ENCODE assay signal across 10 cellular contexts in genomic region chr3:142209655-142210054, GRCh38. TPM values are rescaled to one million over a fixed set of nuclear protein-coding genes. Genes with fewer than 3 reads are reported as not detected.
DNase-seq lines count a peak whose midpoint lies in the region; ATAC-seq and TF ChIP-seq lines count a peak whose summit lies in the region.
"Had no signal": no experiment of that assay in that cellular context is flagged by ENCODE, and none has a peak within 500 bp of the region (broad histone marks: within the 10 kb centered on the region; RNA-seq: fewer than 3 reads in every experiment).

No MANE protein-coding gene starts in this region.

- peaks cover 0 to 4% (median 0%) of the 10 kb centered on the region in 3 donors for H3K27me3 Mint-ChIP-seq in immature natural killer cell (ENCODE audit: low read depth in 3 of 3)
- H3K27me3 Mint-ChIP-seq in nephron progenitor cell (ENCODE audit: low read depth, poor library complexity): no peaks in the 10 kb centered on the region
- H3K27me3 Mint-ChIP-seq: memory B cell had no signal

- peak overlapping the region; percentile 24 for H3K9ac ChIP-seq in smooth muscle cell (ENCODE audit: low read depth)

- H3K27ac Mint-ChIP-seq in immature natural killer cell: peak overlapping the region; percentile 55 to 92 (median 76)
- H3K27ac Mint-ChIP-seq in nephron progenitor cell: no peak overlapping the region
- H3K27ac Mint-ChIP-seq: memory B cell had no signal

- peaks cover 50 to 72% of the 10 kb centered on the region in 2 donors for H3K4me1 Mint-ChIP-seq in immature natural killer cell
- H3K4me1 Mint-ChIP-seq in nephron progenitor cell: peaks cover 13% of the 10 kb centered on the region

- H3K9me3 ChIP-seq in smooth muscle cell (replicated peaks; ENCODE audit: low read depth): no peaks in the 10 kb centered on the region

- 23% methylated on average over 3 of the region's 3 CpGs for WGBS in smooth muscle cell (ENCODE audit: low lambda C conversion rate)

- no peak for ATAC-seq in HG02642 (IDR thresholded peaks at IDR 0.05; ENCODE audit: poor library complexity, unreplicated experiment)
- ATAC-seq in GM21619 (IDR thresholded peaks at IDR 0.05; ENCODE audit: unreplicated experiment): no peak

- H3K4me3 ChIP-seq in brain microvascular endothelial cell (ENCODE audit: low read depth, low read length) (no peak overlapping the region), smooth muscle cell (no peak overlapping the region)

- peak overlapping the region; percentile 58 for H3K4me2 ChIP-seq in smooth muscle cell

- no peaks in the 10 kb centered on the region for H3F3A ChIP-seq in smooth muscle cell (ENCODE audit: low read depth)

- H3K9me3 Mint-ChIP-seq in immature natural killer cell: peaks cover 0 to 6% (median 0%) of the 10 kb centered on the region in 6 donors
- peaks cover 28% of the 10 kb centered on the region for H3K9me3 Mint-ChIP-seq in nephron progenitor cell

- no peaks in the 10 kb centered on the region for H4K20me1 ChIP-seq in smooth muscle cell (ENCODE audit: low read depth)

- peaks cover 14% of the 10 kb centered on the region for H3K4me1 ChIP-seq in smooth muscle cell (ENCODE audit: low read depth)

- H3K36me3 ChIP-seq in brain microvascular endothelial cell (replicated peaks): peaks cover 22% of the 10 kb centered on the region
- peaks cover 18% of the 10 kb centered on the region for H3K36me3 ChIP-seq in smooth muscle cell (ENCODE audit: low read depth)

- H3K27ac ChIP-seq in brain microvascular endothelial cell (peak overlapping the region; percentile 66), smooth muscle cell (ENCODE audit: low read depth) (peak overlapping the region; percentile 50)

- in situ Hi-C loops in brain microvascular endothelial cell (cut with HindIII; ENCODE audit: low pct_ligation_motif_present, low sequenced_read_pairs): no loop called here

- H3K4me3 Mint-ChIP-seq in immature natural killer cell (no peak overlapping the region), nephron progenitor cell (no peak overlapping the region)
- H3K4me3 Mint-ChIP-seq: memory B cell had no signal

- TF ChIP-seq CTCF in brain microvascular endothelial cell (IDR thresholded peaks at IDR 0.05; ENCODE audit: low read depth, low read length, missing control alignments) (no peak), smooth muscle cell (IDR thresholded peaks at IDR 0.05; ENCODE audit: borderline replicate concordance, insufficient read depth, poor library complexity, severe bottlenecking) (no peak), nephron progenitor cell (IDR thresholded peaks at IDR 0.05) (no peak)

- DNase-seq in HCEC 1CT (peak; percentile 84), brain microvascular endothelial cell (peak; percentile 79), immature natural killer cell (no peak), smooth muscle cell (lab: John Stamatoyannopoulos, UW; ENCODE audit: unreplicated experiment) (no peak), nephron progenitor cell (no peak), SKM-1 (lab: John Stamatoyannopoulos, UW; ENCODE audit: unreplicated experiment) (no peak)
- DNase-seq: MV-4-11 had no signal

- peaks cover 39 to 74% (median 56%) of the 10 kb centered on the region in 3 donors for H3K36me3 Mint-ChIP-seq in immature natural killer cell
- peaks cover 76% of the 10 kb centered on the region for H3K36me3 Mint-ChIP-seq in nephron progenitor cell (ENCODE audit: low read depth)

- H3K27me3 ChIP-seq in brain microvascular endothelial cell (replicated peaks): no peaks in the 10 kb centered on the region
- H3K27me3 ChIP-seq in smooth muscle cell (ENCODE audit: low read depth): no peaks in the 10 kb centered on the region

- H2AFZ ChIP-seq in smooth muscle cell (ENCODE audit: low read depth): no peak overlapping the region

- H3K79me2 ChIP-seq in smooth muscle cell (ENCODE audit: low read depth): no peaks in the 10 kb centered on the region

RNA-seq across cellular contexts. Expression of gene GK5, which starts 15.7 kb away (rescaled TPM):
- 10 to 100 TPM; 14.1 to 32.9 (median 24.2) TPM for polyA plus RNA-seq in immature natural killer cell
- 19.9 and 22.5 TPM in 2 replicates for total RNA-seq in smooth muscle cell
- polyA plus RNA-seq in smooth muscle cell: 6.4 and 7.6 TPM in 2 replicates

Comparison
In these comparisons a context has a peak if more than half of its experiments do, and no peak if none do; other contexts are left out.
1. DNase-seq: peak in HCEC 1CT (single experiment) and brain microvascular endothelial cell (single experiment); none in immature natural killer cell (0 of 3), smooth muscle cell (single experiment), nephron progenitor cell (single experiment) and SKM-1 (single experiment).